10 cellular contexts compared by ENCODE assay signal in the genomic region with DNA sequence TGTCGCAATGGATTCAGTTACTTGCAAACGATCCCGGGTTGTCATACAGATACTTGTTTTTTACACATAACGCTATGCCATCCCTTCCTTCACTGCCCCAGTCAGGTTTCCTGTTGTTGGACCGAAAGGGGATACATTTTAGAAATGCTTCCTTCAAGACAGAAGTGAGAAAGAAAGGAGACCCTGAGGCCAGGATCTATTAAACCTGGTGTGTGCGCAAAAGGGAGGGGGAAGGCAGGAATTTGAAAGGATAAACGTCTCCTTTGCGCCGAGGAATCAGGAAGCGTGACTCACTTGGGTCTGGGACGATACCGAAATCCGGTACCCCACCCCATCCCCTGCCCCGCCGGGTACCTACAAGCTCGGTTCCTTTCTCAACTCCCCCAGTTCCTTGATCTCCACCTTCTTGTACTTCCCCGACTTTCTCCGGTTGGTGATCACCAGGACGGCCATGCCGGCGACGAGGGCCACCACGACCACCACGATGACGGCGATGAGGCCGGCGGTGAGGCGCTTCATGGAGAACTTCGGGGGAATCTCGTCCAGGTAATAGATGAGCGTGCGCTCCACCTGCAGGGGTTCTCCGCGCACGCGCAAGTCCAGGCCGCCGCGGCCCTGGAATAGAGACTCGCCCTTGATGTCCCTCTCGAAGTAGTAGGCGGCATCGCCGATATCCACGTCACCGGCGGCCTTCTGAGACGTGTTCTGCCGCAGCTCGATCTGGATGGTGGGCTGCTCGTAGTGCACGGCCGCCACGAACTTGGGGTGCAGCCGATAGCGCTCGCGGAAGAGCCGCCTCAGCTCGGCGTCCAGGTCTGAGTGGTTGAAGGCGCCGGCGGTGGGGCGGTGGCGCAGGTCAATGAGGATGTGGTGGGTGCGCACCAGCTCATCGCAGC. TPM values are rescaled to one million over a fixed set of nuclear protein-coding genes. Genes with fewer than 3 reads are reported as not detected.
DNase-seq lines count a peak whose midpoint lies in the region; ATAC-seq, FAIRE-seq and TF ChIP-seq lines count a peak whose summit lies in the region.
"Had no signal": no experiment of that assay in that cellular context is flagged by ENCODE, and none has a peak within 500 bp of the region (broad histone marks: within the 10 kb centered on the region; RNA-seq: fewer than 3 reads in every experiment).

No MANE protein-coding gene starts in this region.

- H3K4me1 ChIP-seq in HUES64 (ENCODE audit: insufficient read depth, low read length) (peaks cover 13% of the 10 kb centered on the region), ascending aorta (peaks cover 8 to 9% of the 10 kb centered on the region in 2 donors), kidney (ENCODE audit: control insufficient read depth in 1 of 2, insufficient read depth in 1 of 2, low read depth in 1 of 2, low read length in 2 of 2) (peaks cover 0 to 6% of the 10 kb centered on the region in 2 donors)

- H3K36me3 ChIP-seq in HUES64 (ENCODE audit: insufficient read depth, low read length) (no peaks in the 10 kb centered on the region), ascending aorta (no peaks in the 10 kb centered on the region), kidney (ENCODE audit: control insufficient read depth in 1 of 2, insufficient read depth in 2 of 2, low read length in 2 of 2) (no peaks in the 10 kb centered on the region)

- peak; percentile 38 for ATAC-seq in stimulated activated memory B cell treated with anti-CD40 and anti-IgM and Interleukin-4, amounts not matched to agents 10 μg/mL and 1 μg/mL and 100 μg/mL, for 72 hours

- FAIRE-seq in kidney (lab: Jason Lieb, UNC): no peak

- TF ChIP-seq CTCF in ascending aorta (IDR thresholded peaks at IDR 0.05) (no peak), kidney (IDR thresholded peaks at IDR 0.05; ENCODE audit: borderline replicate concordance, extremely low read depth, insufficient read depth) (no peak)

- H3K4me3 Mint-ChIP-seq in stimulated activated memory B cell treated with anti-CD40 and anti-IgM and Interleukin-4, amounts not matched to agents 10 μg/mL and 1 μg/mL and 100 μg/mL, for 72 hours: peak overlapping the region; percentile 80

- no peaks in the 10 kb centered on the region for H3K36me3 Mint-ChIP-seq in stimulated activated memory B cell treated with anti-CD40 and anti-IgM and Interleukin-4, amounts not matched to agents 10 μg/mL and 1 μg/mL and 100 μg/mL, for 72 hours

- peaks cover 3% of the 10 kb centered on the region for H3K9me3 Mint-ChIP-seq in stimulated activated memory B cell treated with anti-CD40 and anti-IgM and Interleukin-4, amounts not matched to agents 10 μg/mL and 1 μg/mL and 100 μg/mL, for 72 hours

- H3K9me3 ChIP-seq in HUES64 (ENCODE audit: insufficient read depth, low read depth, low read length) (no peaks in the 10 kb centered on the region), ascending aorta (no peaks in the 10 kb centered on the region), kidney (ENCODE audit: control insufficient read depth in 1 of 2, low read length in 2 of 2) (no peaks in the 10 kb centered on the region)

- H3K4me3 ChIP-seq in HUES64 (ENCODE audit: low read length) (peak overlapping the region; percentile 49), ascending aorta (peak overlapping the region; percentile 59 to 71), kidney (ENCODE audit: low read length in 2 of 2) (peak overlapping the region; percentile 42 to 52)
- H3K4me3 ChIP-seq: SK-N-MC had no signal

- peaks cover 37% of the 10 kb centered on the region for H3K4me1 Mint-ChIP-seq in stimulated activated memory B cell treated with anti-CD40 and anti-IgM and Interleukin-4, amounts not matched to agents 10 μg/mL and 1 μg/mL and 100 μg/mL, for 72 hours

- 49% methylated on average over 69 of the region's 69 CpGs for WGBS in HUES64

- peaks cover 49% of the 10 kb centered on the region for H3K27me3 Mint-ChIP-seq in stimulated activated memory B cell treated with anti-CD40 and anti-IgM and Interleukin-4, amounts not matched to agents 10 μg/mL and 1 μg/mL and 100 μg/mL, for 72 hours

- DNase-seq in ascending aorta (ENCODE audit: low spot score in 2 of 2): no peak
- DNase-seq in kidney: peak; percentile 78
- DNase-seq in NCI-H1694 treated with DMSO at 0.1 percent for 48 hours (lab: John Stamatoyannopoulos, UW): no peak
- DNase-seq in NCI-H1436 treated with DMSO at 0.1 percent for 48 hours (lab: John Stamatoyannopoulos, UW): no peak
- no peak for DNase-seq in iPS-NIHi11 (ENCODE audit: low spot score)
- DNase-seq in activated gamma-delta T cell treated with Interleukin-2 at 50 U/mL for 16 hours: no peak
- DNase-seq: GOT3 had no signal

- H3K27ac ChIP-seq in HUES64 (ENCODE audit: low read depth, low read length) (no peak overlapping the region), ascending aorta (no peak overlapping the region), kidney (ENCODE audit: low read depth in 2 of 2, low read length in 2 of 2) (peak overlapping the region; percentile 90 to 91)
- H3K27ac ChIP-seq: SK-N-MC had no signal

- intact Hi-C loops in ascending aorta (cut with DNase I): loop anchor here (2.0 kb wide), 2 partner anchors 21 to 29 kb away; partner anchors contain the start of gene OMA1
- intact Hi-C loops in kidney (cut with DNase I): no loop called here

- H3K27ac Mint-ChIP-seq in stimulated activated memory B cell treated with anti-CD40 and anti-IgM and Interleukin-4, amounts not matched to agents 10 μg/mL and 1 μg/mL and 100 μg/mL, for 72 hours: no peak overlapping the region

- H3K27me3 ChIP-seq in HUES64 (ENCODE audit: insufficient read depth, low read length): peaks cover 48% of the 10 kb centered on the region
- H3K27me3 ChIP-seq in ascending aorta: no peaks in the 10 kb centered on the region

- H3K9ac ChIP-seq in HUES64 (ENCODE audit: low read depth, low read length) (peak overlapping the region; percentile 55), kidney (ENCODE audit: low read length in 2 of 2) (peak overlapping the region in 1 of 2 donors; percentile 47)

RNA-seq across cellular contexts. Expression of gene TACSTD2, which starts 1.0 kb away (rescaled TPM):
- polyA plus RNA-seq in HUES64 (2013, experiment 1 of 2): 0.60 TPM
- polyA plus RNA-seq in HUES64 (2013, experiment 2 of 2): 0.38 TPM
- total RNA-seq in ascending aorta (1.3 TPM), kidney (502 TPM)
- 127 TPM for polyA plus RNA-seq in kidney (ENCODE audit: insufficient read depth, low read depth, low replicate concordance)

RNA-seq across cellular contexts. Expression of gene OMA1, which starts 29.6 kb away (rescaled TPM):
- 11.8 TPM for polyA plus RNA-seq in HUES64 (2013, experiment 1 of 2)
- polyA plus RNA-seq in HUES64 (2013, experiment 2 of 2): 9.9 TPM
- total RNA-seq in ascending aorta: 2.4 TPM
- total RNA-seq in kidney: 42.6 TPM
- 24.8 TPM for polyA plus RNA-seq in kidney (ENCODE audit: insufficient read depth, low read depth, low replicate concordance)

Comparison
In these comparisons a context has a peak if more than half of its experiments do, and no peak if none do; other contexts are left out.
1. H3K27ac ChIP-seq: peak in kidney (2 of 2); none in HUES64 (single experiment) and ascending aorta (0 of 2).
2. RNA of gene TACSTD2, which starts 1.0 kb away (total RNA-seq): 502 TPM in kidney (single experiment); 1.3 TPM in ascending aorta (single experiment); every median in the first group is over 100 times any median in the second.
3. RNA of gene OMA1, which starts 29.6 kb away (total RNA-seq): 42.6 TPM in kidney (single experiment); 2.4 TPM in ascending aorta (single experiment); every median in the first group is over 10 times any median in the second.
4. Peak in every context shown above with its lines, with median percentiles within 50 percentile points of each other: H3K4me3 ChIP-seq.